Comparison of ENCODE assay signal across 26 cellular contexts in genomic region chr6:14082287-14082686, GRCh38.
"Had no signal": no experiment of that assay in that cellular context is flagged by ENCODE, and none has a peak within 500 bp of the region (broad histone marks: within the 10 kb centered on the region; RNA-seq: fewer than 3 reads in every experiment).

No MANE protein-coding gene starts in this region.

- H3K4me1 Mint-ChIP-seq: activated naive CD4-positive, alpha-beta T cell treated with anti-CD3 and anti-CD28 coated beads, Interleukin-2, amount 10 ng/mL, durations not matched to agents 7 days and 5 days; central memory CD8-positive, alpha-beta T cell had no signal

- H3K27ac Mint-ChIP-seq: activated CD4-positive, alpha-beta memory T cell treated with anti-CD3 and anti-CD28 coated beads for 36 hours; activated CD4-positive, alpha-beta T cell treated with anti-CD3 and anti-CD28 coated beads, Interleukin-2, amount 10 ng/mL, durations not matched to agents 24 days and 14 days; activated naive CD4-positive, alpha-beta T cell treated with anti-CD3 and anti-CD28 coated beads, Interleukin-2, amount 10 ng/mL, durations not matched to agents 7 days and 5 days; activated naive CD8-positive, alpha-beta T cell; activated T-cell treated with anti-CD3 and anti-CD28 coated beads, Interleukin-2, amount 50 U/mL, for 24 hours; activated T-cell treated with anti-CD3 and anti-CD28 coated beads, Interleukin-2, amount 50 U/mL, for 72 hours; dendritic cell treated with granulocyte-macrophage colony-stimulating factor and Interleukin-4, amounts not matched to agents 40 ng/mL and 50 ng/mL, for 4 days; endodermal cell had no signal

- H3K27me3 Mint-ChIP-seq: activated naive CD8-positive, alpha-beta T cell; activated T-cell treated with anti-CD3 and anti-CD28 coated beads, Interleukin-2, amount 50 U/mL, for 24 hours; central memory CD8-positive, alpha-beta T cell had no signal

- DNase-seq: activated CD4-positive, alpha-beta memory T cell treated with anti-CD3 and anti-CD28 coated beads for 36 hours; activated CD4-positive, alpha-beta T cell treated with anti-CD3 and anti-CD28 coated beads, Interleukin-2, amount 10 ng/mL, durations not matched to agents 24 days and 14 days; activated CD8-positive, alpha-beta memory T cell treated with anti-CD3 and anti-CD28 coated beads, Interleukin-2, amount 50 U/mL, for 48 hours; activated gamma-delta T cell; activated naive CD4-positive, alpha-beta T cell; activated naive CD4-positive, alpha-beta T cell treated with anti-CD3 and anti-CD28 coated beads, Interleukin-2, amount 10 ng/mL, durations not matched to agents 7 days and 5 days; activated T-cell treated with anti-CD3 and anti-CD28 coated beads for 4 hours; activated T-cell treated with anti-CD3 and anti-CD28 coated beads, Interleukin-2, amount 50 U/mL, for 24 hours; activated T-cell treated with anti-CD3 and anti-CD28 coated beads, Interleukin-2, amount 50 U/mL, for 72 hours; amniotic stem cell; anterior cingulate cortex; brain microvascular endothelial cell; dorsolateral prefrontal cortex; effector memory CD4-positive, alpha-beta T cell; endodermal cell; erythroblast; foreskin keratinocyte; gastrocnemius medialis; glutamatergic neuron; heart left ventricle; T-helper 2 cell had no signal

- H3K9me3 ChIP-seq: esophagus muscularis mucosa, gastrocnemius medialis, heart left ventricle had no signal

- H3K9me3 Mint-ChIP-seq: activated CD4-positive, alpha-beta memory T cell treated with anti-CD3 and anti-CD28 coated beads for 36 hours; activated CD4-positive, alpha-beta T cell treated with anti-CD3 and anti-CD28 coated beads, Interleukin-2, amount 10 ng/mL, durations not matched to agents 24 days and 14 days; activated naive CD4-positive, alpha-beta T cell treated with anti-CD3 and anti-CD28 coated beads, Interleukin-2, amount 10 ng/mL, durations not matched to agents 7 days and 5 days; activated T-cell treated with anti-CD3 and anti-CD28 coated beads, Interleukin-2, amount 50 U/mL, for 24 hours; central memory CD8-positive, alpha-beta T cell; dendritic cell treated with granulocyte-macrophage colony-stimulating factor and Interleukin-4, amounts not matched to agents 40 ng/mL and 50 ng/mL, for 4 days; endodermal cell had no signal

- H3K4me3 Mint-ChIP-seq: activated CD4-positive, alpha-beta memory T cell treated with anti-CD3 and anti-CD28 coated beads for 36 hours; activated CD4-positive, alpha-beta T cell treated with anti-CD3 and anti-CD28 coated beads, Interleukin-2, amount 10 ng/mL, durations not matched to agents 24 days and 14 days; activated naive CD4-positive, alpha-beta T cell treated with anti-CD3 and anti-CD28 coated beads, Interleukin-2, amount 10 ng/mL, durations not matched to agents 7 days and 5 days; activated naive CD8-positive, alpha-beta T cell; activated T-cell treated with anti-CD3 and anti-CD28 coated beads, Interleukin-2, amount 50 U/mL, for 24 hours; activated T-cell treated with anti-CD3 and anti-CD28 coated beads, Interleukin-2, amount 50 U/mL, for 72 hours; central memory CD8-positive, alpha-beta T cell; dendritic cell treated with granulocyte-macrophage colony-stimulating factor and Interleukin-4, amounts not matched to agents 40 ng/mL and 50 ng/mL, for 4 days; endodermal cell had no signal

- H3K4me3 ChIP-seq: coronary artery, dorsolateral prefrontal cortex, esophagus muscularis mucosa, gastrocnemius medialis, heart left ventricle had no signal

- H3K27me3 ChIP-seq: brain microvascular endothelial cell, dorsolateral prefrontal cortex, esophagus muscularis mucosa, foreskin keratinocyte, heart left ventricle had no signal

- H3K27ac ChIP-seq: brain microvascular endothelial cell, coronary artery, dorsolateral prefrontal cortex, esophagus muscularis mucosa, foreskin keratinocyte, gastrocnemius medialis, heart left ventricle had no signal

- H3K36me3 ChIP-seq: brain microvascular endothelial cell, esophagus muscularis mucosa, gastrocnemius medialis, heart left ventricle had no signal

- ATAC-seq: activated T-cell treated with anti-CD3 and anti-CD28 coated beads, Interleukin-2, amount 50 U/mL, for 72 hours; foreskin keratinocyte; gastrocnemius medialis; heart left ventricle had no signal

- H3K4me1 ChIP-seq: gastrocnemius medialis had no signal

- H3K36me3 Mint-ChIP-seq: activated CD4-positive, alpha-beta memory T cell treated with anti-CD3 and anti-CD28 coated beads for 36 hours; activated naive CD4-positive, alpha-beta T cell treated with anti-CD3 and anti-CD28 coated beads, Interleukin-2, amount 10 ng/mL, durations not matched to agents 7 days and 5 days; activated naive CD8-positive, alpha-beta T cell had no signal
